8 cellular contexts compared by ENCODE assay signal in the genomic region with DNA sequence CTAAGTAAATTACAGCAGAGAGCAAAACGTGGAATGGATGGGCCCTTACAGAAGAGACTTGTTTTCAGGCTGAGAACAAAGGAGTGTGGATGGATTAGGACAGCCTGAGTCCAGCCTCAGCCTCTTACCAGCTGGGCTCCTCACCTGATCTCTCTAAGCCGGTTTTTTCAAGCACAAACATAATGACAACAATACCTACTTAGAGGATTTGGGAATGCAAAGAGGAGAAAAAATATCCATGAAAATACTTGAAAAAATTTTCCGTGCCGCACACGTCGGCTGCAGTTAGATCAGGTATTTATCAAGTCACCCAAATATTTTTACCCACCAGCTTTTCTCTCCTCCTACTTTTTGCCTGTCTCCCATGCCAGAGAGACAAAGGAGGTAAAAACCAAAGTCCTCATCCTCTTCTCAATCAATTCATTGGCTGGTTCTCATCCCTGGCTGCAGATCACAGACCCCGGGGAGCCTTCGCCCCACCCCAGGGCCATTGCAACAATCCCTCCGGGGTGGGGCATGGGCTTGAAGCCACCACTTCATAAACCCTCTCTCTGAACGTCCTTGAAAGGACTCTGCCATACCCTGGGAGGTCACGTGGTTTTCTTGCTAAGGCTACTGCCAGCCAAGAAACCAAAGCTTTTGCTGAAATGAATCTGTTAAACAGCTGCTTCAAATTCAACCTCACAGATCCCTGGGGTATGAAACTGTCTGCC. TPM values are rescaled to one million over a fixed set of nuclear protein-coding genes. Genes with fewer than 3 reads are reported as not detected.
A peak's percentile ranks its signal among the peaks of the same experiment; 100 is the strongest.
DNase-seq lines count a peak whose midpoint lies in the region; ATAC-seq and TF ChIP-seq lines count a peak whose summit lies in the region.

No MANE protein-coding gene starts in this region.

- H3K27me3 ChIP-seq in HUES64 (ENCODE audit: insufficient read depth, low read length) = no peaks in the 10 kb centered on the region
- no peaks in the 10 kb centered on the region for H3K27me3 ChIP-seq in smooth muscle cell (ENCODE audit: low read depth)

- no peaks in the 10 kb centered on the region for H3K36me3 Mint-ChIP-seq in activated T-cell treated with anti-CD3 and anti-CD28 coated beads, Interleukin-2, amount 50 U/mL, for 4 hours (ENCODE audit: insufficient read depth)

- H3K9me3 Mint-ChIP-seq in activated T-cell treated with anti-CD3 and anti-CD28 coated beads, Interleukin-2, amount 50 U/mL, for 4 hours = no peaks in the 10 kb centered on the region

- H3K4me3 Mint-ChIP-seq in activated T-cell treated with anti-CD3 and anti-CD28 coated beads, Interleukin-2, amount 50 U/mL, for 4 hours = no peak overlapping the region

- ATAC-seq in left ventricle myocardium superior (peak; percentile 85), GM19328 (IDR thresholded peaks at IDR 0.05; ENCODE audit: unreplicated experiment) (no peak), GM21447 (IDR thresholded peaks at IDR 0.05; ENCODE audit: unreplicated experiment) (no peak)
- no peak for ATAC-seq in activated T-cell treated with anti-CD3 and anti-CD28 coated beads, Interleukin-2, amount 50 U/mL, for 4 hours

- DNase-seq in OCI-M1 (lab: John Stamatoyannopoulos, UW) (peak; percentile 34), left ventricle myocardium superior (peak; percentile 42), smooth muscle cell (lab: John Stamatoyannopoulos, UW; ENCODE audit: unreplicated experiment) (no peak), T-helper 9 cell (no peak)
- no peak for DNase-seq in activated T-cell treated with anti-CD3 and anti-CD28 coated beads, Interleukin-2, amount 50 U/mL, for 4 hours

- H3K36me3 ChIP-seq in HUES64 (ENCODE audit: insufficient read depth, low read length) (no peaks in the 10 kb centered on the region), smooth muscle cell (ENCODE audit: low read depth) (no peaks in the 10 kb centered on the region)

- H3K4me1 ChIP-seq in HUES64 (ENCODE audit: insufficient read depth, low read length) = peaks cover 16% of the 10 kb centered on the region
- peaks cover 14% of the 10 kb centered on the region for H3K4me1 ChIP-seq in smooth muscle cell (ENCODE audit: low read depth)

- no peaks in the 10 kb centered on the region for H3K79me2 ChIP-seq in smooth muscle cell (ENCODE audit: low read depth)

- H3K9me3 ChIP-seq in HUES64 (ENCODE audit: insufficient read depth, low read depth, low read length) (no peaks in the 10 kb centered on the region), smooth muscle cell (replicated peaks; ENCODE audit: low read depth) (no peaks in the 10 kb centered on the region)

- H3K9ac ChIP-seq in HUES64 (ENCODE audit: low read depth, low read length) (peak overlapping the region; percentile 66), smooth muscle cell (ENCODE audit: low read depth) (no peak overlapping the region)

- no peaks in the 10 kb centered on the region for H3K4me1 Mint-ChIP-seq in activated T-cell treated with anti-CD3 and anti-CD28 coated beads, Interleukin-2, amount 50 U/mL, for 4 hours (ENCODE audit: low read depth)

- 24% methylated on average over 10 of the region's 11 CpGs for WGBS in HUES64
- 53% methylated on average over 11 of the region's 11 CpGs for WGBS in smooth muscle cell (ENCODE audit: low lambda C conversion rate)

- no peak for TF ChIP-seq CTCF in smooth muscle cell (IDR thresholded peaks at IDR 0.05; ENCODE audit: borderline replicate concordance, insufficient read depth, poor library complexity, severe bottlenecking)

- peak overlapping the region; percentile 84 for H3K27ac ChIP-seq in HUES64 (ENCODE audit: low read depth, low read length)
- no peak overlapping the region for H3K27ac ChIP-seq in smooth muscle cell (ENCODE audit: low read depth)

- H3K4me3 ChIP-seq in HUES64 (ENCODE audit: low read length) (peak overlapping the region; percentile 1; the same call in 1 of the 2 replicates), smooth muscle cell (no peak overlapping the region)

- intact Hi-C loops in left ventricle myocardium superior (cut with micrococcal nuclease) = no loop called here

- no peaks in the 10 kb centered on the region for H4K20me1 ChIP-seq in smooth muscle cell (ENCODE audit: low read depth)

- no peaks in the 10 kb centered on the region for H3F3A ChIP-seq in smooth muscle cell (ENCODE audit: low read depth)

- peak overlapping the region; percentile 45 for H2AFZ ChIP-seq in smooth muscle cell (ENCODE audit: low read depth)

- H3K27me3 Mint-ChIP-seq in activated T-cell treated with anti-CD3 and anti-CD28 coated beads, Interleukin-2, amount 50 U/mL, for 4 hours (ENCODE audit: low read depth) = no peaks in the 10 kb centered on the region

- H3K4me2 ChIP-seq in smooth muscle cell = peak overlapping the region; percentile 21

RNA-seq across cellular contexts. Expression of a gene that starts 29.7 kb away (rescaled TPM):
- 196 TPM for polyA plus RNA-seq in HUES64 (2013, experiment 1 of 2)
- 179 TPM for polyA plus RNA-seq in HUES64 (2013, experiment 2 of 2)
- 134 TPM for total RNA-seq in left ventricle myocardium superior
- 90.7 and 101 TPM in 2 replicates for total RNA-seq in smooth muscle cell
- polyA plus RNA-seq in smooth muscle cell = 63.9 and 86.1 TPM in 2 replicates
- total RNA-seq in activated T-cell treated with anti-CD3 and anti-CD28 coated beads, Interleukin-2, amount 50 U/mL, for 4 hours = 100 to 1,000 TPM; 161 to 195 (median 181) TPM

Comparison
In these comparisons a context has a peak if more than half of its experiments do, and no peak if none do; other contexts are left out.
1. DNase-seq: peak in OCI-M1 (single experiment) and left ventricle myocardium superior (single experiment); none in smooth muscle cell (single experiment), T-helper 9 cell (single experiment) and activated T-cell treated with anti-CD3 and anti-CD28 coated beads, Interleukin-2, amount 50 U/mL, for 4 hours (single experiment).